ENCODE assay signal across 9 cellular contexts in genomic region chr2:1300284-1300683, GRCh38.
"Had no signal": no experiment of that assay in that cellular context is flagged by ENCODE, and none has a peak within 500 bp of the region (broad histone marks: within the 10 kb centered on the region; RNA-seq: fewer than 3 reads in every experiment).

No MANE protein-coding gene starts in this region.

- H2AFZ ChIP-seq: GM23248 had no signal

- H3K27ac Mint-ChIP-seq: HFFc6, IgD-negative memory B cell had no signal

- H3K27ac ChIP-seq: GM23248, HL-60 had no signal

- H3K4me3 Mint-ChIP-seq: HFFc6, IgD-negative memory B cell had no signal

- H3K4me3 ChIP-seq: GM23248, HAP-1 had no signal

- H3K36me3 Mint-ChIP-seq: IgD-negative memory B cell had no signal

- H3K4me1 ChIP-seq: HAP-1 had no signal

- ATAC-seq: HCT116, HepG2 had no signal

- DNase-seq: GM23248, H7, HFFc6, KBM-7 had no signal

- FAIRE-seq: HepG2 had no signal

- H3K36me3 ChIP-seq: HAP-1 had no signal
